Comparison of ENCODE assay signal across 27 cellular contexts in the genomic region with DNA sequence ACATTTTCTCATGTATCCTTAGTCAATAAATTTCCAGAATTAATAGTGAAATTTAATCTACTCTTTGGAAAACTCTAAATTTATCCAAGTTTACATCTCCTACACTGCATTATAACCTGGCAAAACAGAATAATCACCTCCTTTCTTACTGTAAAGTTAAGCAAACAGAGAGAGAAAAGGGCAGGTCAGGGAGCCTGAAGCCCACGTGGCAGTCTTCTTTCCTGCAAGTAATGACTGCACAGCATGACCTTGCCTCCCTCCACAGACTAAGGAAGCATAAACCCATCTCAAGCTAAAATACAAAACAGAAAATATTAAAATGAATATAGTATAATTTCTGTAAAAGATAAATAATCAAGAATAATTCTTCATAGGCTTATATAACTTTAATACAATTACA.
"Had no signal": no experiment of that assay in that cellular context is flagged by ENCODE, and none has a peak within 500 bp of the region (broad histone marks: within the 10 kb centered on the region; RNA-seq: fewer than 3 reads in every experiment).

No MANE protein-coding gene starts in this region.

- H3K27me3 ChIP-seq: brain microvascular endothelial cell, cardiac muscle cell had no signal

- H3K36me3 ChIP-seq: brain microvascular endothelial cell, cardiac muscle cell had no signal

- FAIRE-seq: TTC549 had no signal

- H3K27ac ChIP-seq: brain microvascular endothelial cell, cardiac muscle cell, SK-N-MC, VCaP had no signal

- DNase-seq: activated CD4-positive, alpha-beta T cell treated with anti-CD3 and anti-CD28 coated beads for 4 hours; activated CD8-positive, alpha-beta memory T cell treated with anti-CD3 and anti-CD28 coated beads, Interleukin-2, amount 50 U/mL, for 4 hours; activated CD8-positive, alpha-beta T cell treated with anti-CD3 and anti-CD28 coated beads for 36 hours; activated gamma-delta T cell treated with Interleukin-2 at 50 U/mL for 16 hours; activated naive CD4-positive, alpha-beta T cell treated with anti-CD3 and anti-CD28 coated beads, Interleukin-2, amount 10 ng/mL, durations not matched to agents 7 days and 5 days; activated naive CD8-positive, alpha-beta T cell treated with anti-CD3 and anti-CD28 coated beads for 36 hours; activated T-cell treated with anti-CD3 and anti-CD28 coated beads, Interleukin-2, amount 50 U/mL, for 72 hours; brain microvascular endothelial cell; Kasumi-1; KBM-7; NCI-H1105 treated with DMSO at 0.1 percent for 48 hours; NCI-H1436 treated with DMSO at 0.1 percent for 48 hours; NCI-H1930; NCI-H2107; NCI-H446; NCI-H524 treated with DMSO at 0.1 percent for 48 hours; NCI-H774; NK-92 treated with Interleukin-12 subunit alpha and Interleukin-12 subunit beta, amount 100 ng/mL, for 24 hours; OCI-M1; RPMI8226; T-cell; T-helper 2 cell; T1000 had no signal

- H3K4me3 ChIP-seq: cardiac muscle cell, SK-N-MC had no signal
